In the genomic region with DNA sequence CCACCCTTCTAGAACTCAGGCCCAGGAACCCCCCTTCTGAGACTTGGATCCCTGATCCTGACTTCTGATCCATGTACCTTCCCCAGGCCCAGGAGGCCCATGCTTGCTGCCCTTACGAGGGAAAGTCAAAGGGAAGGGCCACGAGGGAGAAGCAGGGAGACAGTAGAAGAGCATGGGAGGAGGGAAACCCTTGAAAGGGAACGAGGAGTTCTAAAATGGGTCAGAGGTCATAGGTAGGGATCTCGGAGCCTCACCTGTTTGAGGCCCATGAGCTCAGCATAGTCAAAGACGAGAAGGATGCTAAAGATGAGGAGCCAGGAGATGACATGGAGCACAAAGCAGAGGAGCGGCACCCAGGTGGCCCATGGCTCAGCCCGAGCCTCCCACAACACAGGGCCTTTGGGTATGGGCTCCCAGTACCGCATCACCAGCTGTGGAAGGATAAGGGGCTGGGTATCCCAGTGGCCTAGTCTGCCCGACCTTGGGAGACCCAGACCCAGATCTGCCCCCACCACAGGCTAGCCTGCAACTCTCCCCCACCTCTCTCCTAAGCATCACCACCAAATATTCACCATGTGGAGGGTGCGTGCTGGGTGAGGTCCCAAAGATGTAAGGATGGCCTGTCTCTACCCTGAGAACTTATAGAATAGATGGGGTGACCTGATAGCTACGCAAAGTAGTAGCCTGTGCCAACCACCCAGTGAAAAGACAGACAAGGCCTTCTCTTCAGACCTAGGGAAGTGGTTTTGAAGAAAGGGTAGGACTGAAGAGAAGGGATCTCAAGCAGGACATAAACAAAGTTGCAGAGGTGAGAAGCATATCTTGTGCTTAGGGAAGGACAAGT, we compare ENCODE assay signal across 8 cellular contexts. TPM values are rescaled to one million over a fixed set of nuclear protein-coding genes. Genes with fewer than 3 reads are reported as not detected.
A peak's percentile ranks its signal among the peaks of the same experiment; 100 is the strongest.
DNase-seq lines count a peak whose midpoint lies in the region; ATAC-seq and TF ChIP-seq lines count a peak whose summit lies in the region.
"Had no signal": no experiment of that assay in that cellular context is flagged by ENCODE, and none has a peak within 500 bp of the region (broad histone marks: within the 10 kb centered on the region; RNA-seq: fewer than 3 reads in every experiment).

No MANE protein-coding gene starts in this region.

- peaks cover 18% of the 10 kb centered on the region for H3K36me3 Mint-ChIP-seq in GM23338 (ENCODE audit: low read depth)

- H3K4me1 ChIP-seq in GM23338 (ENCODE audit: insufficient read depth) = peaks cover 31% of the 10 kb centered on the region
- H3K4me1 ChIP-seq in SJCRH30 = peaks cover 24% of the 10 kb centered on the region; the same call in 1 of the 2 replicates
- H3K4me1 ChIP-seq in gastroesophageal sphincter = peaks cover 4 to 56% (median 36%) of the 10 kb centered on the region in 3 donors
- peaks cover 34 to 62% (median 48%) of the 10 kb centered on the region in 6 donors for H3K4me1 ChIP-seq in spleen

- peaks cover 12% of the 10 kb centered on the region for H3F3A ChIP-seq in GM23338 (replicated peaks; ENCODE audit: low read depth)

- TF ChIP-seq CTCF in GM23338 (conservative IDR thresholded peaks at IDR 0.05; ENCODE audit: low read depth in 2 of 2) (no peak), gastroesophageal sphincter (IDR thresholded peaks at IDR 0.05) (no peak), spleen (IDR thresholded peaks at IDR 0.05 in 8 of 11, conservative IDR thresholded peaks at IDR 0.05 in 3 of 11) (no peak)

- ATAC-seq in GM23338 (no peak), gastroesophageal sphincter (no peak)

- no peaks in the 10 kb centered on the region for H4K20me1 ChIP-seq in GM23338 (replicated peaks; ENCODE audit: insufficient read depth)

- no peaks in the 10 kb centered on the region for H3K36me3 ChIP-seq in GM23338 (ENCODE audit: insufficient read depth)
- no peaks in the 10 kb centered on the region; the same call in 1 of the 2 replicates for H3K36me3 ChIP-seq in SJCRH30
- H3K36me3 ChIP-seq in gastroesophageal sphincter = no peaks in the 10 kb centered on the region
- H3K36me3 ChIP-seq in spleen = peaks cover 0 to 7% (median 0%) of the 10 kb centered on the region in 6 donors

- peaks cover 35% of the 10 kb centered on the region for H3K27me3 Mint-ChIP-seq in GM23338 (ENCODE audit: insufficient read depth, low read depth, poor library complexity)

- DNase-seq in GM23338 (ENCODE audit: low spot score) (no peak), SJCRH30 (no peak), spleen (peak; percentile 77), NCI-H1694 (lab: John Stamatoyannopoulos, UW) (no peak), hepatic stellate cell (ENCODE audit: low spot score) (no peak), GM03348 (ENCODE audit: low spot score) (no peak)

- no peaks in the 10 kb centered on the region for H3K9me3 ChIP-seq in SJCRH30 (replicated peaks)
- H3K9me3 ChIP-seq in gastroesophageal sphincter = no peaks in the 10 kb centered on the region
- no peaks in the 10 kb centered on the region for H3K9me3 ChIP-seq in spleen

- intact Hi-C loops in spleen (cut with DNase I; ENCODE audit: low total_unique reads) = no loop called here

- H3K9me2 ChIP-seq in GM23338 (ENCODE audit: insufficient read depth) = no peaks in the 10 kb centered on the region

- H3K27ac Mint-ChIP-seq in GM23338 = no peak overlapping the region

- 81% methylated on average over 6 of the region's 11 CpGs; no CpG with 5 or more reads in 1 of the 2 donors for WGBS in gastroesophageal sphincter (ENCODE audit: low coverage in 1 of 2), 2 donors
- WGBS in spleen, 5 donors = 80 to 86% (median 83%) methylated on average over 10 to 11 of the region's 11 CpGs

- no peak for TF ChIP-seq EP300 in gastroesophageal sphincter (IDR thresholded peaks at IDR 0.05)

- H3K4me3 Mint-ChIP-seq in GM23338 = peak overlapping the region; percentile 88

- H3K27ac ChIP-seq in GM23338 (ENCODE audit: low read depth) (no peak overlapping the region), SJCRH30 (no peak overlapping the region), gastroesophageal sphincter (peak overlapping the region; percentile 92 to 100 (median 98)), spleen (peak overlapping the region; percentile 93 to 100 (median 98))

- H3K4me2 ChIP-seq in GM23338 = peak overlapping the region; percentile 81

- TF ChIP-seq POLR2A in gastroesophageal sphincter (IDR thresholded peaks at IDR 0.05) (no peak), spleen (IDR thresholded peaks at IDR 0.05) (no peak)

- H3K4me3 ChIP-seq in GM23338 = peak overlapping the region; percentile 94; the same call in 1 of the 2 replicates
- peak overlapping the region; percentile 67 for H3K4me3 ChIP-seq in SJCRH30
- peak overlapping the region in 1 of 2 donors; percentile 92 for H3K4me3 ChIP-seq in gastroesophageal sphincter
- peak overlapping the region in 4 of 8 donors; percentile 72 to 98 (median 95) for H3K4me3 ChIP-seq in spleen

- peaks cover 8% of the 10 kb centered on the region; the same call in 1 of the 2 replicates for H3K79me2 ChIP-seq in GM23338 (replicated peaks; ENCODE audit: insufficient read depth)
- H3K79me2 ChIP-seq: parathyroid adenoma had no signal

- H3K9me3 Mint-ChIP-seq in GM23338 = no peaks in the 10 kb centered on the region; the same call in 2 of the 3 replicates

- 0 out of 2 replicates have a peak, but pooled peaks cover 5% of the 10 kb centered on the region for H3K27me3 ChIP-seq in GM23338 (ENCODE audit: insufficient read depth)
- no peaks in the 10 kb centered on the region for H3K27me3 ChIP-seq in SJCRH30
- H3K27me3 ChIP-seq in gastroesophageal sphincter = no peaks in the 10 kb centered on the region
- H3K27me3 ChIP-seq in spleen (replicated peaks in 1 of 7) = no peaks in the 10 kb centered on the region

- H3K4me1 Mint-ChIP-seq in GM23338 = peaks cover 52% of the 10 kb centered on the region

- H2AFZ ChIP-seq in GM23338 = no peak overlapping the region
- H2AFZ ChIP-seq: parathyroid adenoma had no signal

TF ChIP-seq in GM23338, 12 proteins besides CTCF, POLR2A, EP300 and RAD21:
- no peak for TF ChIP-seq ZNF331 (CRISPR knock-in tag; IDR thresholded peaks at IDR 0.05; ENCODE audit: low read depth)
- TF ChIP-seq EZH2 (IDR thresholded peaks at IDR 0.05; ENCODE audit: low read depth, unreplicated experiment) = no peak
- TF ChIP-seq ZNF114 (CRISPR knock-in tag; IDR thresholded peaks at IDR 0.05) = no peak
- no peak for TF ChIP-seq NANOG (IDR thresholded peaks at IDR 0.05; ENCODE audit: borderline replicate concordance)

RNA-seq across cellular contexts. Expression of a gene that starts 1.5 kb away (rescaled TPM):
- 11.3 and 13.8 TPM in 2 replicates for total RNA-seq in GM23338 (2014; rRNA removed; shearing (Covaris generic))
- polyA plus RNA-seq in GM23338 (2016; fragmentation: Nextera tagmentation; extraction: Ambion mirVana) (29.7 and 33.8 TPM in 2 replicates), spleen (10 to 100 TPM; 14.1 to 19.6 (median 17.7) TPM)
- total RNA-seq in SJCRH30 (2014; rRNA removed; shearing (Covaris generic)) = 25.0 and 29.6 TPM in 2 replicates
- total RNA-seq in gastroesophageal sphincter (1 to 10 TPM; 3.0 to 8.2 (median 6.0) TPM), spleen (10 to 100 TPM in 6 of 7 donors, 1 to 10 TPM in 1; 9.8 to 13.8 (median 11.0) TPM)

RNA-seq across cellular contexts. Expression of a gene that starts 2.8 kb away (rescaled TPM):
- total RNA-seq in GM23338 (2014; rRNA removed; shearing (Covaris generic)) = 18.2 and 19.2 TPM in 2 replicates
- polyA plus RNA-seq in GM23338 (2016; fragmentation: Nextera tagmentation; extraction: Ambion mirVana) = 17.1 and 21.2 TPM in 2 replicates
- 39.4 and 44.3 TPM in 2 replicates for total RNA-seq in SJCRH30 (2014; rRNA removed; shearing (Covaris generic))
- total RNA-seq in gastroesophageal sphincter = 10 to 100 TPM; 45.3 to 65.8 (median 56.6) TPM
- 100 to 1,000 TPM; 128 to 187 (median 150) TPM for total RNA-seq in spleen
- 100 to 1,000 TPM; 153 to 188 (median 186) TPM for polyA plus RNA-seq in spleen

RNA-seq across cellular contexts. Expression of a gene that starts 16.4 kb away (rescaled TPM):
- 30.8 and 31.3 TPM in 2 replicates for total RNA-seq in GM23338 (2014; rRNA removed; shearing (Covaris generic))
- polyA plus RNA-seq in GM23338 (2016; fragmentation: Nextera tagmentation; extraction: Ambion mirVana) = 16.0 and 16.2 TPM in 2 replicates
- total RNA-seq in SJCRH30 (2014; rRNA removed; shearing (Covaris generic)) = 26.5 and 29.0 TPM in 2 replicates
- total RNA-seq in gastroesophageal sphincter = 10 to 100 TPM; 25.8 to 36.2 (median 31.4) TPM
- 10 to 100 TPM; 30.0 to 39.6 (median 35.4) TPM for total RNA-seq in spleen
- 10 to 100 TPM; 21.7 to 39.7 (median 33.8) TPM for polyA plus RNA-seq in spleen

RNA-seq across cellular contexts. Expression of a gene that starts 27.8 kb away (rescaled TPM):
- total RNA-seq in GM23338 (2014; rRNA removed; shearing (Covaris generic)) = 28.9 and 32.7 TPM in 2 replicates
- 17.2 and 19.7 TPM in 2 replicates for polyA plus RNA-seq in GM23338 (2016; fragmentation: Nextera tagmentation; extraction: Ambion mirVana)
- 24.6 and 25.0 TPM in 2 replicates for total RNA-seq in SJCRH30 (2014; rRNA removed; shearing (Covaris generic))
- total RNA-seq in gastroesophageal sphincter = 10 to 100 TPM in 3 of 4 donors, 1 to 10 TPM in 1; 9.8 to 16.7 (median 13.1) TPM
- total RNA-seq in spleen = 10 to 100 TPM; 20.8 to 47.7 (median 39.0) TPM
- 10 to 100 TPM in 2 of 3 donors, 1 to 10 TPM in 1; 7.8 to 18.2 (median 16.5) TPM for polyA plus RNA-seq in spleen

RNA-seq across cellular contexts. Expression of a gene that starts 30.9 kb away (rescaled TPM):
- 1,591 and 1,704 TPM in 2 replicates for total RNA-seq in GM23338 (2014; rRNA removed; shearing (Covaris generic))
- polyA plus RNA-seq in GM23338 (2016; fragmentation: Nextera tagmentation; extraction: Ambion mirVana) = 1,041 and 1,059 TPM in 2 replicates
- 1,652 and 1,704 TPM in 2 replicates for total RNA-seq in SJCRH30 (2014; rRNA removed; shearing (Covaris generic))
- 100 to 1,000 TPM; 184 to 351 (median 236) TPM for total RNA-seq in gastroesophageal sphincter
- 100 to 1,000 TPM; 189 to 344 (median 272) TPM for total RNA-seq in spleen
- 100 to 1,000 TPM; 109 to 203 (median 182) TPM for polyA plus RNA-seq in spleen

Comparison
In these comparisons a context has a peak if more than half of its experiments do, and no peak if none do; other contexts are left out.
1. H3K27ac ChIP-seq: peak in gastroesophageal sphincter (4 of 4) and spleen (8 of 8); none in GM23338 (single experiment) and SJCRH30 (single experiment).